ENCODE assay signal across 9 cellular contexts in genomic region chr9:134434896-134435506, GRCh38.
A peak's percentile ranks its signal among the peaks of the same experiment; 100 is the strongest.
DNase-seq lines count a peak whose midpoint lies in the region; ATAC-seq and TF ChIP-seq lines count a peak whose summit lies in the region.
"Had no signal": no experiment of that assay in that cellular context is flagged by ENCODE, and none has a peak within 500 bp of the region (broad histone marks: within the 10 kb centered on the region; RNA-seq: fewer than 3 reads in every experiment).

No MANE protein-coding gene starts in this region.

- no peaks in the 10 kb centered on the region for H4K20me1 ChIP-seq in KMS-11 (ENCODE audit: insufficient read depth)

- peak; percentile 86 for ATAC-seq in Right ventricle myocardium inferior
- peak; percentile 66 to 76 (median 70) for ATAC-seq in psoas muscle

- no peaks in the 10 kb centered on the region for H3K36me3 ChIP-seq in KMS-11 (ENCODE audit: insufficient read depth)
- H3K36me3 ChIP-seq in adipocyte (ENCODE audit: control insufficient read depth, insufficient read depth, low read length, severe bottlenecking): peaks cover 41% of the 10 kb centered on the region
- H3K36me3 ChIP-seq in psoas muscle (ENCODE audit: insufficient read depth in 1 of 2, low read depth in 1 of 2): peaks cover 0 to 49% of the 10 kb centered on the region in 2 donors

- H3K9ac ChIP-seq in KMS-11: peak overlapping the region; percentile 39; the same call in 1 of the 2 replicates
- H3K9ac ChIP-seq in adipocyte (ENCODE audit: low read length): peak overlapping the region; percentile 74
- H3K9ac ChIP-seq: BLaER1 had no signal

- H3K27ac ChIP-seq in 22Rv1: 0 out of 2 replicates have a peak overlapping the region, but pooled peaks have one; percentile 22
- H3K27ac ChIP-seq in KMS-11: peak overlapping the region; percentile 81
- peak overlapping the region; percentile 87 for H3K27ac ChIP-seq in psoas muscle
- H3K27ac ChIP-seq: BLaER1 had no signal

- H3K9me3 ChIP-seq in adipocyte (ENCODE audit: control insufficient read depth, low read length) (no peaks in the 10 kb centered on the region), psoas muscle (no peaks in the 10 kb centered on the region)
- H3K9me3 ChIP-seq: BLaER1 had no signal

- H3K4me2 ChIP-seq in KMS-11: peak overlapping the region; percentile 55; the same call in 1 of the 2 replicates

- 0 out of 2 replicates have a peak overlapping the region, but pooled peaks have one; percentile 11 for H2AFZ ChIP-seq in KMS-11 (ENCODE audit: low read depth)

- peaks cover 36% of the 10 kb centered on the region for H3K4me1 ChIP-seq in KMS-11 (ENCODE audit: low read depth, poor library complexity, severe bottlenecking)
- peaks cover 54% of the 10 kb centered on the region for H3K4me1 ChIP-seq in adipocyte (ENCODE audit: control insufficient read depth, insufficient read depth, low read length)
- peaks cover 95% of the 10 kb centered on the region for H3K4me1 ChIP-seq in psoas muscle

- DNase-seq in adipocyte (ENCODE audit: low read depth) (peak; percentile 98), Right ventricle myocardium inferior (ENCODE audit: missing footprints) (peak; percentile 97), psoas muscle (peak; percentile 95 to 98)
- DNase-seq in activated CD4-positive, CD25-positive, alpha-beta regulatory T cell (lab: John Stamatoyannopoulos, UW): no peak
- no peak for DNase-seq in activated CD4-positive, alpha-beta T cell treated with anti-CD3 and anti-CD28 coated beads, Interleukin-2, amount 50 U/mL, for 4 hours
- DNase-seq in stimulated activated CD4-positive, alpha-beta T cell treated with anti-CD3 and anti-CD28 coated beads, Interleukin-2, amount 100 ng/mL, for 24 hours: no peak

- no peaks in the 10 kb centered on the region for H3K79me2 ChIP-seq in KMS-11 (ENCODE audit: insufficient read depth, low read depth)

- H3K4me3 ChIP-seq in KMS-11 (IDR thresholded peaks at IDR 0.05; ENCODE audit: insufficient read depth, low read depth, low read length) (no peak overlapping the region), adipocyte (ENCODE audit: low read length) (no peak overlapping the region), psoas muscle (peak overlapping the region; percentile 34)
- H3K4me3 ChIP-seq: BLaER1 had no signal

- H3K27me3 ChIP-seq in KMS-11 (ENCODE audit: insufficient read depth, low read depth) (no peaks in the 10 kb centered on the region), adipocyte (replicated peaks; ENCODE audit: control insufficient read depth, insufficient read depth, low read length) (no peaks in the 10 kb centered on the region), psoas muscle (ENCODE audit: insufficient read depth in 3 of 3, low read length in 2 of 3) (no peaks in the 10 kb centered on the region)
- H3K27me3 ChIP-seq: BLaER1 had no signal

- 2 to 4% (median 3%) methylated on average over 14 to 17 of the region's 17 CpGs for WGBS in psoas muscle, 3 donors

- intact Hi-C loops in Right ventricle myocardium inferior (cut with DNase I): loop anchor here (2.0 to 5.0 kb wide), 4 partner anchors 28 to 270 kb away; partner anchors contain the start of gene RNU6ATAC
- intact Hi-C loops in psoas muscle (cut with DNase I): loop anchor here (2.0 to 10.0 kb wide), 4 partner anchors 58 to 170 kb away; no protein-coding TSS in a partner anchor

- no peak for TF ChIP-seq CTCF in 22Rv1 (IDR thresholded peaks at IDR 0.05)
- TF ChIP-seq CTCF in KMS-11 (conservative IDR thresholded peaks at IDR 0.05; ENCODE audit: low read depth, low read length): no peak
- no peak for TF ChIP-seq CTCF in psoas muscle (IDR thresholded peaks at IDR 0.05)

Comparison
In these comparisons a context has a peak if more than half of its experiments do, and no peak if none do; other contexts are left out.
1. H3K27ac ChIP-seq: peak in every context shown above with its lines; median percentile 87 in psoas muscle; 81 in KMS-11; 22 in 22Rv1.
2. DNase-seq: peak in adipocyte (single experiment), Right ventricle myocardium inferior (single experiment) and psoas muscle (2 of 2); none in activated CD4-positive, CD25-positive, alpha-beta regulatory T cell (0 of 4), activated CD4-positive, alpha-beta T cell treated with anti-CD3 and anti-CD28 coated beads, Interleukin-2, amount 50 U/mL, for 4 hours (0 of 2) and stimulated activated CD4-positive, alpha-beta T cell treated with anti-CD3 and anti-CD28 coated beads, Interleukin-2, amount 100 ng/mL, for 24 hours (0 of 2).